27 cellular contexts compared by ENCODE assay signal in genomic region chr4:168979338-168979737, GRCh38.
"Had no signal": no experiment of that assay in that cellular context is flagged by ENCODE, and none has a peak within 500 bp of the region (broad histone marks: within the 10 kb centered on the region; RNA-seq: fewer than 3 reads in every experiment).

No MANE protein-coding gene starts in this region.

- H3K27ac ChIP-seq: lower lobe of right lung, neutrophil, parathyroid adenoma, right atrium auricular region, right lobe of liver, transverse colon, upper lobe of left lung, vagina had no signal

- DNase-seq: hypothalamus; islet precursor cell; left ventricle myocardium superior; lower lobe of right lung; mammary epithelial cell; mesenchymal stem cell; naive thymus-derived CD8-positive, alpha-beta T cell; occipital lobe; right lobe of liver; stimulated activated CD4-positive, alpha-beta T cell treated with anti-CD3 and anti-CD28 coated beads, Interleukin-1b, Interleukin-23, amount 100 ng/mL, for 48 hours; stimulated activated CD4-positive, alpha-beta T cell treated with anti-CD3 and anti-CD28 coated beads, Interleukin-2, amount 100 ng/mL, for 48 hours; stimulated activated CD4-positive, alpha-beta T cell treated with anti-CD3 and anti-CD28 coated beads, Interleukin-4, amount 100 ng/mL, for 4 hours; stimulated activated CD8-positive, alpha-beta memory T cell treated with anti-CD3 and anti-CD28 coated beads, Interleukin-4, amount 100 ng/mL, for 48 hours; stimulated activated naive CD4-positive, alpha-beta T cell treated with Interleukin-2 at 50 U/mL for 16 hours; stimulated activated naive CD8-positive, alpha-beta T cell treated with anti-CD3 and anti-CD28 coated beads, Interleukin-15, amount 100 ng/mL, for 72 hours; substantia nigra; transverse colon had no signal

- H3K9me3 ChIP-seq: neutrophil, right lobe of liver had no signal

- H3K4me1 Mint-ChIP-seq: naive thymus-derived CD8-positive, alpha-beta T cell; nephron; neural crest cell; stimulated activated naive CD8-positive, alpha-beta T cell treated with anti-CD3 and anti-CD28 coated beads, Interleukin-15, amount 100 ng/mL, for 72 hours had no signal

- H3K4me3 Mint-ChIP-seq: naive thymus-derived CD8-positive, alpha-beta T cell; nephron; neural crest cell; stimulated activated memory B cell treated with anti-CD40 and anti-IgM and Interleukin-4, amounts not matched to agents 10 μg/mL and 1 μg/mL and 100 μg/mL, for 72 hours; stimulated activated naive CD8-positive, alpha-beta T cell treated with anti-CD3 and anti-CD28 coated beads, Interleukin-15, amount 100 ng/mL, for 72 hours had no signal

- H3K27me3 Mint-ChIP-seq: naive thymus-derived CD8-positive, alpha-beta T cell; progenitor cell of endocrine pancreas; stimulated activated memory B cell treated with anti-CD40 and anti-IgM and Interleukin-4, amounts not matched to agents 10 μg/mL and 1 μg/mL and 100 μg/mL, for 72 hours; stimulated activated naive CD8-positive, alpha-beta T cell treated with anti-CD3 and anti-CD28 coated beads, Interleukin-15, amount 100 ng/mL, for 72 hours had no signal

- H3K9ac ChIP-seq: parathyroid adenoma had no signal

- H2AFZ ChIP-seq: parathyroid adenoma had no signal

- H3K27me3 ChIP-seq: neutrophil, right atrium auricular region, right lobe of liver, transverse colon, upper lobe of left lung, vagina had no signal

- ATAC-seq: left ventricle myocardium superior; lower lobe of right lung; naive thymus-derived CD8-positive, alpha-beta T cell; stimulated activated memory B cell treated with anti-CD40 and anti-IgM and Interleukin-4, amounts not matched to agents 10 μg/mL and 1 μg/mL and 100 μg/mL, for 72 hours; stimulated activated naive CD8-positive, alpha-beta T cell treated with anti-CD3 and anti-CD28 coated beads, Interleukin-15, amount 100 ng/mL, for 72 hours had no signal

- H3K4me2 ChIP-seq: smooth muscle cell had no signal

- H3K4me1 ChIP-seq: lower lobe of right lung, parathyroid adenoma, right atrium auricular region, right lobe of liver, transverse colon, upper lobe of left lung, vagina had no signal

- H3K4me3 ChIP-seq: lower lobe of right lung, right atrium auricular region, right lobe of liver, smooth muscle cell, transverse colon, upper lobe of left lung, vagina had no signal

- H3K27ac Mint-ChIP-seq: naive thymus-derived CD8-positive, alpha-beta T cell; nephron; stimulated activated memory B cell treated with anti-CD40 and anti-IgM and Interleukin-4, amounts not matched to agents 10 μg/mL and 1 μg/mL and 100 μg/mL, for 72 hours had no signal
